In the genomic region with DNA sequence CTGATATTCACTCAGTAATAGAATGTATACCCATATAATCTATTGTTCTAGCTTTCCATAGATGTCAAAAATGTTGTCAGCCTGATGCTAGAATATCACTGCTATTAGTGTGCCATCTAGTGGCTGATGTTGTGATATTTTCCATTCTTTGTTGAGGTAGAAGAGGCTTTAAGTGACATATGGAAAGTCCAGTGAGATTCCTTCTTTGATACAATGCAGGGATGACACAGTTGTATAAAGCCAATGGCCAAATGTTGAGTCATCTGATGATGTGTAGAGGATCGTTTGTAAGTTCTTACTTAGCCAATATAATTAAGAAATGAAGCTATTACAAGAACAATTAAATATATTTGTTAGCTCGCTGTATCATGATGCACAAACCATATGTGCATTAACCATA, we compare ENCODE assay signal across 8 cellular contexts. TPM values are rescaled to one million over a fixed set of nuclear protein-coding genes. Genes with fewer than 3 reads are reported as not detected.
DNase-seq lines count a peak whose midpoint lies in the region; ATAC-seq and TF ChIP-seq lines count a peak whose summit lies in the region.

No MANE protein-coding gene starts in this region.

- no peak overlapping the region for H2AFZ ChIP-seq in MM.1S (ENCODE audit: low read length)

- TF ChIP-seq CTCF in cardiac muscle cell (IDR thresholded peaks at IDR 0.05; ENCODE audit: low read depth, low read length): peak; percentile 61
- TF ChIP-seq CTCF in MM.1S (IDR thresholded peaks at IDR 0.05; ENCODE audit: low read length): peak; percentile 67
- TF ChIP-seq CTCF in epithelial cell of esophagus (IDR thresholded peaks at IDR 0.05; ENCODE audit: insufficient read depth, low read depth, low read length, missing control alignments): peak; percentile 62

- H3K9me3 ChIP-seq in cardiac muscle cell (ENCODE audit: low read depth) (no peaks in the 10 kb centered on the region), MM.1S (replicated peaks; ENCODE audit: insufficient read depth, low read length) (no peaks in the 10 kb centered on the region)

- no peak overlapping the region for H3K4me3 Mint-ChIP-seq in naive thymus-derived CD8-positive, alpha-beta T cell

- H3K9ac ChIP-seq in MM.1S (ENCODE audit: low read length): no peak overlapping the region

- H3F3A ChIP-seq in MM.1S (ENCODE audit: insufficient read depth, low read length): no peaks in the 10 kb centered on the region

- no peak overlapping the region for H3K27ac Mint-ChIP-seq in naive thymus-derived CD8-positive, alpha-beta T cell

- no peaks in the 10 kb centered on the region for H3K79me2 ChIP-seq in MM.1S (ENCODE audit: low read length)

- H3K4me1 Mint-ChIP-seq in naive thymus-derived CD8-positive, alpha-beta T cell: no peaks in the 10 kb centered on the region

- intact Hi-C loops in cardiac septum (cut with DNase I): no loop called here

- no peak overlapping the region for H3K4me3 ChIP-seq in cardiac muscle cell
- H3K4me3 ChIP-seq in MM.1S (ENCODE audit: low read length): no peak overlapping the region
- no peak overlapping the region for H3K4me3 ChIP-seq in epithelial cell of esophagus (ENCODE audit: low read length)

- H3K9me2 ChIP-seq in MM.1S (replicated peaks; ENCODE audit: insufficient read depth, low read length): no peaks in the 10 kb centered on the region

- no peak overlapping the region for H3K27ac ChIP-seq in cardiac muscle cell
- no peak overlapping the region for H3K27ac ChIP-seq in MM.1S (ENCODE audit: low read length)

- no peaks in the 10 kb centered on the region for H3K9me3 Mint-ChIP-seq in naive thymus-derived CD8-positive, alpha-beta T cell

- POLR2A ChIA-PET in naive thymus-derived CD8-positive, alpha-beta T cell (lab: Charles Lee): interaction anchor here (0.5 kb wide), 1 partner anchor 167 kb away, joined by 4 read pairs; no protein-coding TSS in a partner anchor

- H3K36me3 Mint-ChIP-seq in naive thymus-derived CD8-positive, alpha-beta T cell: no peaks in the 10 kb centered on the region

- H3K4me1 ChIP-seq in cardiac muscle cell (ENCODE audit: low read depth) (no peaks in the 10 kb centered on the region), MM.1S (ENCODE audit: low read length) (no peaks in the 10 kb centered on the region)

- peaks cover 5 to 16% (median 12%) of the 10 kb centered on the region in 5 donors for H3K27me3 Mint-ChIP-seq in naive thymus-derived CD8-positive, alpha-beta T cell

- H3K27me3 ChIP-seq in cardiac muscle cell (no peaks in the 10 kb centered on the region), MM.1S (replicated peaks; ENCODE audit: insufficient read depth, low read length) (no peaks in the 10 kb centered on the region)

- no peaks in the 10 kb centered on the region for H4K20me1 ChIP-seq in MM.1S (ENCODE audit: insufficient read depth, low read length)

- peak; percentile 42 to 50 for ATAC-seq in naive thymus-derived CD8-positive, alpha-beta T cell
- ATAC-seq in HG02970 (IDR thresholded peaks at IDR 0.05; ENCODE audit: low FRiP score, unreplicated experiment): no peak

- H3K36me3 ChIP-seq in cardiac muscle cell: no peaks in the 10 kb centered on the region
- no peaks in the 10 kb centered on the region for H3K36me3 ChIP-seq in MM.1S (replicated peaks; ENCODE audit: insufficient read depth, low read length)

- peak; percentile 68 to 85 for DNase-seq in cardiac muscle cell (ENCODE audit: low read depth in 1 of 2, low spot score in 1 of 2)
- DNase-seq in cardiac septum (ENCODE audit: low spot score): no peak
- DNase-seq in MM.1S: peak; percentile 67
- DNase-seq in SHP77 (lab: John Stamatoyannopoulos, UW): peak; percentile 51 to 55
- peak; percentile 91 for DNase-seq in epithelial cell of esophagus (ENCODE audit: low read depth)
- peak in 6 of 10 donors; percentile 24 to 64 (median 53) for DNase-seq in naive thymus-derived CD8-positive, alpha-beta T cell
- DNase-seq in stimulated activated CD4-positive, alpha-beta T cell treated with anti-CD3 and anti-CD28 coated beads, Interleukin-2, amount 100 ng/mL, for 48 hours: no peak

- no peak overlapping the region for H3K4me2 ChIP-seq in MM.1S (ENCODE audit: low read depth, low read length)

RNA-seq across cellular contexts. Expression of a gene that starts 58.1 kb away (rescaled TPM):
- total RNA-seq in cardiac muscle cell (0.80 and 2.1 TPM in 2 replicates), cardiac septum (1.9 TPM)
- 0.45 and 0.92 TPM in 2 replicates for polyA plus RNA-seq in cardiac muscle cell
- total RNA-seq in naive thymus-derived CD8-positive, alpha-beta T cell: 10 to 100 TPM; 79.4 to 83.9 TPM
- 100 to 1,000 TPM in 2 of 3 donors, 10 to 100 TPM in 1; 54.9 to 163 (median 127) TPM for polyA plus RNA-seq in naive thymus-derived CD8-positive, alpha-beta T cell

RNA-seq across cellular contexts. Expression of a gene that starts 58.5 kb away (rescaled TPM):
- total RNA-seq in cardiac muscle cell: 0.92 and 1.1 TPM in 2 replicates
- polyA plus RNA-seq in cardiac muscle cell: 2.1 and 2.2 TPM in 2 replicates
- 1.3 TPM for total RNA-seq in cardiac septum
- total RNA-seq in naive thymus-derived CD8-positive, alpha-beta T cell: 10 to 100 TPM; 26.6 to 28.3 TPM
- 10 to 100 TPM; 28.6 to 53.3 (median 41.1) TPM for polyA plus RNA-seq in naive thymus-derived CD8-positive, alpha-beta T cell

Comparison
In these comparisons a context has a peak if more than half of its experiments do, and no peak if none do; other contexts are left out.
1. DNase-seq: peak in cardiac muscle cell (2 of 2), MM.1S (single experiment), SHP77 (2 of 2), epithelial cell of esophagus (single experiment) and naive thymus-derived CD8-positive, alpha-beta T cell (6 of 10); none in cardiac septum (single experiment) and stimulated activated CD4-positive, alpha-beta T cell treated with anti-CD3 and anti-CD28 coated beads, Interleukin-2, amount 100 ng/mL, for 48 hours (0 of 2).
2. RNA of a gene that starts 58.1 kb away (total RNA-seq): 79.4 to 83.9 TPM in naive thymus-derived CD8-positive, alpha-beta T cell; 1.9 TPM in cardiac septum (single experiment) and 0.80 to 2.1 TPM in cardiac muscle cell; every median in the first group is over 10 times any median in the second.
3. RNA of a gene that starts 58.5 kb away (total RNA-seq): 26.6 to 28.3 TPM in naive thymus-derived CD8-positive, alpha-beta T cell; 1.3 TPM in cardiac septum (single experiment) and 0.92 to 1.1 TPM in cardiac muscle cell; every median in the first group is over 10 times any median in the second.
4. Peak in every context shown above with its lines, with median percentiles within 50 percentile points of each other: CTCF ChIP-seq.